ENCODE assay signal across 1 cellular context in the genomic region with DNA sequence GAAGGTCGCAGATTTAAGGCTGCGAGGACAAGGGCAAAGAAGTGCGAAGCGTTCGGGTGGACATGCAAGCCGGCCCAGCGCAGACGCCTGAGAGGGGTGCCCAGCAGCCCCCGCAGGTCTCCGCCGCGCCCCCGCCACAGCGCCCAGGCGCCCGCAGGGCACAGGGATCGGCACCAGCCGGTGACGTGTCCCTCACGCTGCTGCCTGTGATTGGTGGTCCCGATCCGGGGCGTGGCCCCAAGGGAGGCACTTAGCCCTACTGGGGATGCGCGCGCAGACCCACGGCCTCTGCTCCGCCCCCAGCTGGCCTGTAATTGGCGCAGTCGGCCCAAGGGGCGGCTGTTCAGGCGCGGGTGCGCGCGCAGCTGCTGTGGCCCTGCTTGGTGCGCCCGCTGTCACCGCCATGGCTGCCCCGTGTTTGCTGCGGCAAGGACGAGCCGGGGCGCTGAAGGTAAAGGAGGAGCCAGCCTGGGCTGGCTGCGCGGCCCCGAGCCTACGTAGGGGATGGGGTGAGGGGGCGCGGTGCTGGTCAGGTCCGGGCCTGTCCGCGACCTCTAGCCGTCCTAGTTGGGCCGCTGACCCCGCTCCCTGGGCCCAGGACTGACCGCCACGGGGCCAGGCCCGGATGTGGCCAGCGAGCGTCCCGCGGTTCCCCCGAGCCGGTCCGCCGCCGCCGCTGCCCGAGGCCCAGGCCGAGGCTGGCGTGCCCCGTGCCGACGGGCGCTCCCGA.
A peak's percentile ranks its signal among the peaks of the same experiment; 100 is the strongest.
TF ChIP-seq lines count a peak whose summit lies in the region.

A gene (plus strand): TSS at position 379 of the 730 bp plus-strand sequence. CDS start 25 bp downstream, at position 404.

TF ChIP-seq in GM12878, 131 proteins besides CTCF, POLR2A, EP300 and RAD21 (continued from another document and continues in another):
- TF ChIP-seq, protein P1, sequence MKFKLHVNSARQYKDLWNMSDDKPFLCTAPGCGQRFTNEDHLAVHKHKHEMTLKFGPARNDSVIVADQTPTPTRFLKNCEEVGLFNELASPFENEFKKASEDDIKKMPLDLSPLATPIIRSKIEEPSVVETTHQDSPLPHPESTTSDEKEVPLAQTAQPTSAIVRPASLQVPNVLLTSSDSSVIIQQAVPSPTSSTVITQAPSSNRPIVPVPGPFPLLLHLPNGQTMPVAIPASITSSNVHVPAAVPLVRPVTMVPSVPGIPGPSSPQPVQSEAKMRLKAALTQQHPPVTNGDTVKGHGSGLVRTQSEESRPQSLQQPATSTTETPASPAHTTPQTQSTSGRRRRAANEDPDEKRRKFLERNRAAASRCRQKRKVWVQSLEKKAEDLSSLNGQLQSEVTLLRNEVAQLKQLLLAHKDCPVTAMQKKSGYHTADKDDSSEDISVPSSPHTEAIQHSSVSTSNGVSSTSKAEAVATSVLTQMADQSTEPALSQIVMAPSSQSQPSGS (IDR thresholded peaks at IDR 0.05; ENCODE audit: low read length) = no peak
- TF ChIP-seq BRCA1 (IDR thresholded peaks at IDR 0.05; ENCODE audit: low read depth, low read length) (no peak), CBX5 (IDR thresholded peaks at IDR 0.05; ENCODE audit: low read depth) (no peak), NR2C1 (IDR thresholded peaks at IDR 0.05) (0 out of 2 replicates have a peak, but pooled peaks have one; percentile 32), BCL11A (IDR thresholded peaks at IDR 0.05; ENCODE audit: low read depth, low read length) (no peak), SREBF2 (IDR thresholded peaks at IDR 0.05; ENCODE audit: low read length) (no peak), SRF (IDR thresholded peaks at IDR 0.05; ENCODE audit: low read depth in 2 of 2, low read length in 2 of 2) (no peak), SUPT20H (IDR thresholded peaks at IDR 0.05; ENCODE audit: borderline replicate concordance, control insufficient read depth, low read depth, low read length) (no peak), MYC (IDR thresholded peaks at IDR 0.05; ENCODE audit: insufficient read depth, insufficient read length, insufficient replicate concordance, low read length, severe bottlenecking) (no peak), CHD1 (IDR thresholded peaks at IDR 0.05; ENCODE audit: low read depth, low read length) (no peak), IKZF2 (IDR thresholded peaks at IDR 0.05) (no peak), POLR2AphosphoS2 (IDR thresholded peaks at IDR 0.05; ENCODE audit: low read depth, low read length) (peak; percentile 82; the same call in 1 of the 2 replicates), RCOR1 (conservative IDR thresholded peaks at IDR 0.05; ENCODE audit: low read depth, low read length) (no peak), NFYA (IDR thresholded peaks at IDR 0.05; ENCODE audit: borderline replicate concordance, low read depth, low read length) (no peak), ATF7 (IDR thresholded peaks at IDR 0.05; ENCODE audit: low read depth) (peak; percentile 40; the same call in 1 of the 2 replicates), FOXK2 (IDR thresholded peaks at IDR 0.05) (no peak), ETV6 (conservative IDR thresholded peaks at IDR 0.05 in 1 of 2, IDR thresholded peaks at IDR 0.05 in 1 of 2; ENCODE audit: borderline replicate concordance in 1 of 2, low read depth in 1 of 2) (no peak), RELA (IDR thresholded peaks at IDR 0.05; ENCODE audit: borderline replicate concordance, partially characterized antibody) (no peak), ZNF217 (IDR thresholded peaks at IDR 0.05) (0 out of 2 replicates have a peak, but pooled peaks have one; percentile 24), NFIC (IDR thresholded peaks at IDR 0.05; ENCODE audit: low read depth, low read length) (no peak), MYB (IDR thresholded peaks at IDR 0.05; ENCODE audit: borderline replicate concordance, low read depth, low read length) (no peak), CHD4 (IDR thresholded peaks at IDR 0.05) (no peak), LARP7 (IDR thresholded peaks at IDR 0.05) (peak; percentile 88)
- TF ChIP-seq, protein P2, sequence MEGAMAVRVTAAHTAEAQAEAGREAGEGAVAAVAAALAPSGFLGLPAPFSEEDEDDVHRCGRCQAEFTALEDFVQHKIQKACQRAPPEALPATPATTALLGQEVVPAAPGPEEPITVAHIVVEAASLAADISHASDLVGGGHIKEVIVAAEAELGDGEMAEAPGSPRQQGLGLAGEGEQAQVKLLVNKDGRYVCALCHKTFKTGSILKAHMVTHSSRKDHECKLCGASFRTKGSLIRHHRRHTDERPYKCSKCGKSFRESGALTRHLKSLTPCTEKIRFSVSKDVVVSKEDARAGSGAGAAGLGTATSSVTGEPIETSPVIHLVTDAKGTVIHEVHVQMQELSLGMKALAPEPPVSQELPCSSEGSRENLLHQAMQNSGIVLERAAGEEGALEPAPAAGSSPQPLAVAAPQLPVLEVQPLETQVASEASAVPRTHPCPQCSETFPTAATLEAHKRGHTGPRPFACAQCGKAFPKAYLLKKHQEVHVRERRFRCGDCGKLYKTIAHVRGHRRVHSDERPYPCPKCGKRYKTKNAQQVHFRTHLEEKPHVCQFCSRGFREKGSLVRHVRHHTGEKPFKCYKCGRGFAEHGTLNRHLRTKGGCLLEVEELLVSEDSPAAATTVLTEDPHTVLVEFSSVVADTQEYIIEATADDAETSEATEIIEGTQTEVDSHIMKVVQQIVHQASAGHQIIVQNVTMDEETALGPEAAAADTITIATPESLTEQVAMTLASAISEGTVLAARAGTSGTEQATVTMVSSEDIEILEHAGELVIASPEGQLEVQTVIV (IDR thresholded peaks at IDR 0.05; ENCODE audit: borderline replicate concordance, partially characterized antibody) = no peak
- TF ChIP-seq, protein P3, sequence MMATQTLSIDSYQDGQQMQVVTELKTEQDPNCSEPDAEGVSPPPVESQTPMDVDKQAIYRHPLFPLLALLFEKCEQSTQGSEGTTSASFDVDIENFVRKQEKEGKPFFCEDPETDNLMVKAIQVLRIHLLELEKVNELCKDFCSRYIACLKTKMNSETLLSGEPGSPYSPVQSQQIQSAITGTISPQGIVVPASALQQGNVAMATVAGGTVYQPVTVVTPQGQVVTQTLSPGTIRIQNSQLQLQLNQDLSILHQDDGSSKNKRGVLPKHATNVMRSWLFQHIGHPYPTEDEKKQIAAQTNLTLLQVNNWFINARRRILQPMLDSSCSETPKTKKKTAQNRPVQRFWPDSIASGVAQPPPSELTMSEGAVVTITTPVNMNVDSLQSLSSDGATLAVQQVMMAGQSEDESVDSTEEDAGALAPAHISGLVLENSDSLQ (IDR thresholded peaks at IDR 0.05) = peak; percentile 76
- TF ChIP-seq, protein P4, sequence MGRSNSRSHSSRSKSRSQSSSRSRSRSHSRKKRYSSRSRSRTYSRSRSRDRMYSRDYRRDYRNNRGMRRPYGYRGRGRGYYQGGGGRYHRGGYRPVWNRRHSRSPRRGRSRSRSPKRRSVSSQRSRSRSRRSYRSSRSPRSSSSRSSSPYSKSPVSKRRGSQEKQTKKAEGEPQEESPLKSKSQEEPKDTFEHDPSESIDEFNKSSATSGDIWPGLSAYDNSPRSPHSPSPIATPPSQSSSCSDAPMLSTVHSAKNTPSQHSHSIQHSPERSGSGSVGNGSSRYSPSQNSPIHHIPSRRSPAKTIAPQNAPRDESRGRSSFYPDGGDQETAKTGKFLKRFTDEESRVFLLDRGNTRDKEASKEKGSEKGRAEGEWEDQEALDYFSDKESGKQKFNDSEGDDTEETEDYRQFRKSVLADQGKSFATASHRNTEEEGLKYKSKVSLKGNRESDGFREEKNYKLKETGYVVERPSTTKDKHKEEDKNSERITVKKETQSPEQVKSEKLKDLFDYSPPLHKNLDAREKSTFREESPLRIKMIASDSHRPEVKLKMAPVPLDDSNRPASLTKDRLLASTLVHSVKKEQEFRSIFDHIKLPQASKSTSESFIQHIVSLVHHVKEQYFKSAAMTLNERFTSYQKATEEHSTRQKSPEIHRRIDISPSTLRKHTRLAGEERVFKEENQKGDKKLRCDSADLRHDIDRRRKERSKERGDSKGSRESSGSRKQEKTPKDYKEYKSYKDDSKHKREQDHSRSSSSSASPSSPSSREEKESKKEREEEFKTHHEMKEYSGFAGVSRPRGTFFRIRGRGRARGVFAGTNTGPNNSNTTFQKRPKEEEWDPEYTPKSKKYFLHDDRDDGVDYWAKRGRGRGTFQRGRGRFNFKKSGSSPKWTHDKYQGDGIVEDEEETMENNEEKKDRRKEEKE (IDR thresholded peaks at IDR 0.05) = no peak
- TF ChIP-seq, protein P5, sequence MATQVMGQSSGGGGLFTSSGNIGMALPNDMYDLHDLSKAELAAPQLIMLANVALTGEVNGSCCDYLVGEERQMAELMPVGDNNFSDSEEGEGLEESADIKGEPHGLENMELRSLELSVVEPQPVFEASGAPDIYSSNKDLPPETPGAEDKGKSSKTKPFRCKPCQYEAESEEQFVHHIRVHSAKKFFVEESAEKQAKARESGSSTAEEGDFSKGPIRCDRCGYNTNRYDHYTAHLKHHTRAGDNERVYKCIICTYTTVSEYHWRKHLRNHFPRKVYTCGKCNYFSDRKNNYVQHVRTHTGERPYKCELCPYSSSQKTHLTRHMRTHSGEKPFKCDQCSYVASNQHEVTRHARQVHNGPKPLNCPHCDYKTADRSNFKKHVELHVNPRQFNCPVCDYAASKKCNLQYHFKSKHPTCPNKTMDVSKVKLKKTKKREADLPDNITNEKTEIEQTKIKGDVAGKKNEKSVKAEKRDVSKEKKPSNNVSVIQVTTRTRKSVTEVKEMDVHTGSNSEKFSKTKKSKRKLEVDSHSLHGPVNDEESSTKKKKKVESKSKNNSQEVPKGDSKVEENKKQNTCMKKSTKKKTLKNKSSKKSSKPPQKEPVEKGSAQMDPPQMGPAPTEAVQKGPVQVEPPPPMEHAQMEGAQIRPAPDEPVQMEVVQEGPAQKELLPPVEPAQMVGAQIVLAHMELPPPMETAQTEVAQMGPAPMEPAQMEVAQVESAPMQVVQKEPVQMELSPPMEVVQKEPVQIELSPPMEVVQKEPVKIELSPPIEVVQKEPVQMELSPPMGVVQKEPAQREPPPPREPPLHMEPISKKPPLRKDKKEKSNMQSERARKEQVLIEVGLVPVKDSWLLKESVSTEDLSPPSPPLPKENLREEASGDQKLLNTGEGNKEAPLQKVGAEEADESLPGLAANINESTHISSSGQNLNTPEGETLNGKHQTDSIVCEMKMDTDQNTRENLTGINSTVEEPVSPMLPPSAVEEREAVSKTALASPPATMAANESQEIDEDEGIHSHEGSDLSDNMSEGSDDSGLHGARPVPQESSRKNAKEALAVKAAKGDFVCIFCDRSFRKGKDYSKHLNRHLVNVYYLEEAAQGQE (IDR thresholded peaks at IDR 0.05; ENCODE audit: low read depth, low read length) = 0 out of 2 replicates have a peak, but pooled peaks have one; percentile 28
- TF ChIP-seq, protein P6, sequence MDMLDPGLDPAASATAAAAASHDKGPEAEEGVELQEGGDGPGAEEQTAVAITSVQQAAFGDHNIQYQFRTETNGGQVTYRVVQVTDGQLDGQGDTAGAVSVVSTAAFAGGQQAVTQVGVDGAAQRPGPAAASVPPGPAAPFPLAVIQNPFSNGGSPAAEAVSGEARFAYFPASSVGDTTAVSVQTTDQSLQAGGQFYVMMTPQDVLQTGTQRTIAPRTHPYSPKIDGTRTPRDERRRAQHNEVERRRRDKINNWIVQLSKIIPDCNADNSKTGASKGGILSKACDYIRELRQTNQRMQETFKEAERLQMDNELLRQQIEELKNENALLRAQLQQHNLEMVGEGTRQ (IDR thresholded peaks at IDR 0.05; ENCODE audit: borderline replicate concordance, low read depth, low read length) = no peak
- TF ChIP-seq, protein P7, sequence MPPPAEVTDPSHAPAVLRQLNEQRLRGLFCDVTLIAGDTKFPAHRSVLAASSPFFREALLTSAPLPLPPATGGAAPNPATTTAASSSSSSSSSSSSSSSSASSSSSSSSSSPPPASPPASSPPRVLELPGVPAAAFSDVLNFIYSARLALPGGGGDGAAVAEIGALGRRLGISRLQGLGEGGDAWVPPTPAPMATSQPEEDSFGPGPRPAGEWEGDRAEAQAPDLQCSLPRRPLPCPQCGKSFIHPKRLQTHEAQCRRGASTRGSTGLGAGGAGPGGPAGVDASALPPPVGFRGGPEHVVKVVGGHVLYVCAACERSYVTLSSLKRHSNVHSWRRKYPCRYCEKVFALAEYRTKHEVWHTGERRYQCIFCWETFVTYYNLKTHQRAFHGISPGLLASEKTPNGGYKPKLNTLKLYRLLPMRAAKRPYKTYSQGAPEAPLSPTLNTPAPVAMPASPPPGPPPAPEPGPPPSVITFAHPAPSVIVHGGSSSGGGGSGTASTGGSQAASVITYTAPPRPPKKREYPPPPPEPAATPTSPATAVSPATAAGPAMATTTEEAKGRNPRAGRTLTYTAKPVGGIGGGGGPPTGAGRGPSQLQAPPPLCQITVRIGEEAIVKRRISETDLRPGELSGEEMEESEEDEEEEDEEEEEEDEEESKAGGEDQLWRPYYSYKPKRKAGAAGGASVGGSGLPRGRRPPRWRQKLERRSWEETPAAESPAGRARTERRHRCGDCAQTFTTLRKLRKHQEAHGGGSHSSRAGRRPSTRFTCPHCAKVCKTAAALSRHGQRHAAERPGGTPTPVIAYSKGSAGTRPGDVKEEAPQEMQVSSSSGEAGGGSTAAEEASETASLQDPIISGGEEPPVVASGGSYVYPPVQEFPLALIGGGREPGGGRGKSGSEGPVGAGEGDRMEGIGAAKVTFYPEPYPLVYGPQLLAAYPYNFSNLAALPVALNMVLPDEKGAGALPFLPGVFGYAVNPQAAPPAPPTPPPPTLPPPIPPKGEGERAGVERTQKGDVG (CRISPR knock-in tag; IDR thresholded peaks at IDR 0.05) = no peak
- TF ChIP-seq, protein P8, sequence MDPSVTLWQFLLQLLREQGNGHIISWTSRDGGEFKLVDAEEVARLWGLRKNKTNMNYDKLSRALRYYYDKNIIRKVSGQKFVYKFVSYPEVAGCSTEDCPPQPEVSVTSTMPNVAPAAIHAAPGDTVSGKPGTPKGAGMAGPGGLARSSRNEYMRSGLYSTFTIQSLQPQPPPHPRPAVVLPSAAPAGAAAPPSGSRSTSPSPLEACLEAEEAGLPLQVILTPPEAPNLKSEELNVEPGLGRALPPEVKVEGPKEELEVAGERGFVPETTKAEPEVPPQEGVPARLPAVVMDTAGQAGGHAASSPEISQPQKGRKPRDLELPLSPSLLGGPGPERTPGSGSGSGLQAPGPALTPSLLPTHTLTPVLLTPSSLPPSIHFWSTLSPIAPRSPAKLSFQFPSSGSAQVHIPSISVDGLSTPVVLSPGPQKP (IDR thresholded peaks at IDR 0.05; ENCODE audit: low read depth, low read length) = no peak
- TF ChIP-seq, protein P9, sequence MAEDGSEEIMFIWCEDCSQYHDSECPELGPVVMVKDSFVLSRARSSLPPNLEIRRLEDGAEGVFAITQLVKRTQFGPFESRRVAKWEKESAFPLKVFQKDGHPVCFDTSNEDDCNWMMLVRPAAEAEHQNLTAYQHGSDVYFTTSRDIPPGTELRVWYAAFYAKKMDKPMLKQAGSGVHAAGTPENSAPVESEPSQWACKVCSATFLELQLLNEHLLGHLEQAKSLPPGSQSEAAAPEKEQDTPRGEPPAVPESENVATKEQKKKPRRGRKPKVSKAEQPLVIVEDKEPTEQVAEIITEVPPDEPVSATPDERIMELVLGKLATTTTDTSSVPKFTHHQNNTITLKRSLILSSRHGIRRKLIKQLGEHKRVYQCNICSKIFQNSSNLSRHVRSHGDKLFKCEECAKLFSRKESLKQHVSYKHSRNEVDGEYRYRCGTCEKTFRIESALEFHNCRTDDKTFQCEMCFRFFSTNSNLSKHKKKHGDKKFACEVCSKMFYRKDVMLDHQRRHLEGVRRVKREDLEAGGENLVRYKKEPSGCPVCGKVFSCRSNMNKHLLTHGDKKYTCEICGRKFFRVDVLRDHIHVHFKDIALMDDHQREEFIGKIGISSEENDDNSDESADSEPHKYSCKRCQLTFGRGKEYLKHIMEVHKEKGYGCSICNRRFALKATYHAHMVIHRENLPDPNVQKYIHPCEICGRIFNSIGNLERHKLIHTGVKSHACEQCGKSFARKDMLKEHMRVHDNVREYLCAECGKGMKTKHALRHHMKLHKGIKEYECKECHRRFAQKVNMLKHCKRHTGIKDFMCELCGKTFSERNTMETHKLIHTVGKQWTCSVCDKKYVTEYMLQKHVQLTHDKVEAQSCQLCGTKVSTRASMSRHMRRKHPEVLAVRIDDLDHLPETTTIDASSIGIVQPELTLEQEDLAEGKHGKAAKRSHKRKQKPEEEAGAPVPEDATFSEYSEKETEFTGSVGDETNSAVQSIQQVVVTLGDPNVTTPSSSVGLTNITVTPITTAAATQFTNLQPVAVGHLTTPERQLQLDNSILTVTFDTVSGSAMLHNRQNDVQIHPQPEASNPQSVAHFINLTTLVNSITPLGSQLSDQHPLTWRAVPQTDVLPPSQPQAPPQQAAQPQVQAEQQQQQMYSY (CRISPR knock-in tag; IDR thresholded peaks at IDR 0.05) = no peak
